ENCODE assay signal across 10 cellular contexts in the genomic region with DNA sequence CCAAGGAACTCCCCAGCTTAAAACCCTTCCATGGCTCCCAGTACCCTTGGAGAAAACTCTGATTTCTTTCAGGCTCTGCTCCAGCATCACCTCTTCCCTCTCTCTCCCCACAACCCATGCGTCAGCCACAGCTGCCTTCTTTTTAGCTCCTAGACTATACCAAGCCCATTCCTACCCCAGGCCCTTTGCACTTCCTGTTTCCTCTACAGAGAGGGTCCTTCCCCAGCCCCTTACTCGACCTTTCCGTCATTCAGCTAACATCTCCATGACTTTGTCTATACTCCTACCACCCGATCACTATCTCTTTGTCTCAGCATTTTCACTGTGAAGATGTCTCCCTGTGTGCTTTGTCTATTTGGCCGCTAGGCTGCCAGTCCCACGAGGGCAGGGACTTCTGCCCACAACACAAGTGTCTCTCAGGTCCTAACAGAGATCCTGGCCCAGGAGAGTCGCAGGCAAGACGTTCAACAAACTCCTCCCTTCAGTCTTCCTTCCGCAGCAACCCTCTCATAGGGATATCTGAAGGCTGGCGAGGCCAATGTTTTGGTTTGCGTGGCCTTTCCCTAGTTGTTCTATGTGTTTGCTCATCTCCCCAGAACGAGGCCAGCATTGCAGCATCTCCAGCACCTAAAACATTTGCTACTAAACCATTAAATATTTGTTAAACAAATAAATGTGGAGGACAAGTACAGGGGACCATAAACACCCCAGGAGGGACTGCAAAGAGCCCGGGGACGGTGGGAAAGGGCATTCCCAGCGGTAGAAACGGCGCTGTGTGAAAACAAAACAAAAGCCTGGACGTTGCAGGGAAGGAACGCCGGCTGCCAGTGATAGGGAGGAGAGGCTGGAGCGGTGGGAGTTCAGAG. TPM values are rescaled to one million over a fixed set of nuclear protein-coding genes. Genes with fewer than 3 reads are reported as not detected.
A peak's percentile ranks its signal among the peaks of the same experiment; 100 is the strongest.
DNase-seq lines count a peak whose midpoint lies in the region; ATAC-seq and TF ChIP-seq lines count a peak whose summit lies in the region.
"Had no signal": no experiment of that assay in that cellular context is flagged by ENCODE, and none has a peak within 500 bp of the region (broad histone marks: within the 10 kb centered on the region; RNA-seq: fewer than 3 reads in every experiment).

No MANE protein-coding gene starts in this region.

- no peaks in the 10 kb centered on the region for H3K36me3 ChIP-seq in CD4-positive, alpha-beta memory T cell (ENCODE audit: insufficient read depth, low read length)

- H3K27ac ChIP-seq in CD4-positive, alpha-beta memory T cell (ENCODE audit: low read depth, low read length) = no peak overlapping the region

- H3K9me3 Mint-ChIP-seq in CD4-positive, alpha-beta memory T cell = peaks cover 0 to 5% (median 2%) of the 10 kb centered on the region in 8 donors
- peaks cover 6% of the 10 kb centered on the region for H3K9me3 Mint-ChIP-seq in central memory CD8-positive, alpha-beta T cell
- peaks cover 8% of the 10 kb centered on the region for H3K9me3 Mint-ChIP-seq in neural crest cell

- no peak overlapping the region for H3K4me3 ChIP-seq in CD4-positive, alpha-beta memory T cell (ENCODE audit: low read length in 2 of 2)
- H3K4me3 ChIP-seq in HFF-Myc (replicated peaks; ENCODE audit: low read depth, low read length) = peak overlapping the region; percentile 8; the same call in 1 of the 2 replicates

- CTCF ChIA-PET in CD4-positive, alpha-beta memory T cell (lab: Charles Lee; ENCODE audit: partially characterized antibody) = interaction anchor here (0.5 kb wide), 1 partner anchor 148 kb away, joined by 3 read pairs; no protein-coding TSS in a partner anchor

- peak overlapping the region in 3 of 7 donors; percentile 49 to 63 (median 62) for H3K27ac Mint-ChIP-seq in CD4-positive, alpha-beta memory T cell
- peak overlapping the region; percentile 26 for H3K27ac Mint-ChIP-seq in central memory CD8-positive, alpha-beta T cell (ENCODE audit: low read depth)
- no peak overlapping the region for H3K27ac Mint-ChIP-seq in neural crest cell (ENCODE audit: unreplicated experiment)

- no peaks in the 10 kb centered on the region for H3K9me3 ChIP-seq in CD4-positive, alpha-beta memory T cell (ENCODE audit: control insufficient read depth in 1 of 2, low read length in 2 of 2)

- H3K27me3 Mint-ChIP-seq in CD4-positive, alpha-beta memory T cell = peaks cover 29 to 30% of the 10 kb centered on the region in 2 donors
- peaks cover 44% of the 10 kb centered on the region for H3K27me3 Mint-ChIP-seq in central memory CD8-positive, alpha-beta T cell
- H3K27me3 Mint-ChIP-seq in neural crest cell (ENCODE audit: low read depth) = peaks cover 65% of the 10 kb centered on the region

- DNase-seq in CD4-positive, alpha-beta memory T cell = no peak
- DNase-seq in HFF-Myc (ENCODE audit: extremely low read depth, low read depth) (no peak), neural crest cell (ENCODE audit: low read depth, low spot score) (no peak), GM19240 (ENCODE audit: insufficient read length, low spot score) (no peak), SKM-1 treated with dmso at 0.1 percent for 144 hours (lab: John Stamatoyannopoulos, UW; ENCODE audit: unreplicated experiment) (no peak)
- DNase-seq in central memory CD8-positive, alpha-beta T cell (ENCODE audit: low spot score in 2 of 2) = no peak
- DNase-seq in activated naive CD4-positive, alpha-beta T cell treated with Interleukin-2 at 50 U/mL for 16 hours = no peak
- DNase-seq: activated gamma-delta T cell treated with Interleukin-2 at 50 U/mL for 16 hours, mesendoderm had no signal

- POLR2A ChIA-PET in CD4-positive, alpha-beta memory T cell (lab: Charles Lee; ENCODE audit: partially characterized antibody) = no interaction called here

- peaks cover 23% of the 10 kb centered on the region for H3K27me3 ChIP-seq in CD4-positive, alpha-beta memory T cell (ENCODE audit: insufficient read depth, low read length)

- TF ChIP-seq CTCF in HFF-Myc (IDR thresholded peaks at IDR 0.05; ENCODE audit: low read depth, low read length, missing control alignments) = no peak
- no peak for TF ChIP-seq CTCF in neural crest cell (conservative IDR thresholded peaks at IDR 0.05)

- ATAC-seq in central memory CD8-positive, alpha-beta T cell (replicated peaks; ENCODE audit: extremely low read depth, poor library complexity, severe bottlenecking) = no peak
- no peak for ATAC-seq in HG03354 (IDR thresholded peaks at IDR 0.05; ENCODE audit: poor library complexity, severe bottlenecking, unreplicated experiment)

- H3K4me1 ChIP-seq in CD4-positive, alpha-beta memory T cell (ENCODE audit: insufficient read depth, low read length) = peaks cover 21% of the 10 kb centered on the region

- intact Hi-C loops in CD4-positive, alpha-beta memory T cell (cut with micrococcal nuclease) = no loop called here

- peak overlapping the region in 7 of 8 donors; percentile 10 to 67 (median 58) for H3K4me3 Mint-ChIP-seq in CD4-positive, alpha-beta memory T cell
- H3K4me3 Mint-ChIP-seq in central memory CD8-positive, alpha-beta T cell = peak overlapping the region; percentile 39
- H3K4me3 Mint-ChIP-seq in neural crest cell = peak overlapping the region; percentile 11

- peaks cover 12 to 29% (median 15%) of the 10 kb centered on the region in 4 donors for H3K4me1 Mint-ChIP-seq in CD4-positive, alpha-beta memory T cell
- peaks cover 25% of the 10 kb centered on the region for H3K4me1 Mint-ChIP-seq in central memory CD8-positive, alpha-beta T cell
- H3K4me1 Mint-ChIP-seq in neural crest cell = peaks cover 18% of the 10 kb centered on the region

- peaks cover 0 to 5% of the 10 kb centered on the region in 2 donors for H3K36me3 Mint-ChIP-seq in CD4-positive, alpha-beta memory T cell
- peaks cover 13% of the 10 kb centered on the region for H3K36me3 Mint-ChIP-seq in central memory CD8-positive, alpha-beta T cell (ENCODE audit: insufficient read depth)
- peaks cover 3% of the 10 kb centered on the region for H3K36me3 Mint-ChIP-seq in neural crest cell (ENCODE audit: low read depth)

RNA-seq across cellular contexts. Expression of gene CCNP, which starts 0.8 kb away (rescaled TPM):
- total RNA-seq in CD4-positive, alpha-beta memory T cell = 1 to 10 TPM; 1.2 to 1.4 TPM
- not detected for polyA plus RNA-seq in CD4-positive, alpha-beta memory T cell
- total RNA-seq in neural crest cell = 0.43 and 0.47 TPM in 2 replicates

RNA-seq across cellular contexts. Expression of gene TTC9B, which starts 7.5 kb away (rescaled TPM):
- total RNA-seq in CD4-positive, alpha-beta memory T cell = not detected
- not detected for polyA plus RNA-seq in CD4-positive, alpha-beta memory T cell
- total RNA-seq in neural crest cell = 1.7 and 2.5 TPM in 2 replicates

RNA-seq across cellular contexts. Expression of gene MAP3K10, which starts 34.4 kb away (rescaled TPM):
- total RNA-seq in CD4-positive, alpha-beta memory T cell = 10 to 100 TPM; 28.4 to 30.2 TPM
- 1 to 10 TPM in 1 of 2 donors, not detected in 1; 2.0 TPM for polyA plus RNA-seq in CD4-positive, alpha-beta memory T cell
- 30.3 and 34.2 TPM in 2 replicates for total RNA-seq in neural crest cell

RNA-seq across cellular contexts. Expression of gene AKT2, which starts 59.5 kb away (rescaled TPM):
- total RNA-seq in CD4-positive, alpha-beta memory T cell = 100 to 1,000 TPM; 168 to 180 TPM
- 10 to 100 TPM; 10.6 to 27.8 TPM for polyA plus RNA-seq in CD4-positive, alpha-beta memory T cell
- 147 and 150 TPM in 2 replicates for total RNA-seq in neural crest cell
